Comparison of ENCODE assay signal across 8 cellular contexts in the genomic region with DNA sequence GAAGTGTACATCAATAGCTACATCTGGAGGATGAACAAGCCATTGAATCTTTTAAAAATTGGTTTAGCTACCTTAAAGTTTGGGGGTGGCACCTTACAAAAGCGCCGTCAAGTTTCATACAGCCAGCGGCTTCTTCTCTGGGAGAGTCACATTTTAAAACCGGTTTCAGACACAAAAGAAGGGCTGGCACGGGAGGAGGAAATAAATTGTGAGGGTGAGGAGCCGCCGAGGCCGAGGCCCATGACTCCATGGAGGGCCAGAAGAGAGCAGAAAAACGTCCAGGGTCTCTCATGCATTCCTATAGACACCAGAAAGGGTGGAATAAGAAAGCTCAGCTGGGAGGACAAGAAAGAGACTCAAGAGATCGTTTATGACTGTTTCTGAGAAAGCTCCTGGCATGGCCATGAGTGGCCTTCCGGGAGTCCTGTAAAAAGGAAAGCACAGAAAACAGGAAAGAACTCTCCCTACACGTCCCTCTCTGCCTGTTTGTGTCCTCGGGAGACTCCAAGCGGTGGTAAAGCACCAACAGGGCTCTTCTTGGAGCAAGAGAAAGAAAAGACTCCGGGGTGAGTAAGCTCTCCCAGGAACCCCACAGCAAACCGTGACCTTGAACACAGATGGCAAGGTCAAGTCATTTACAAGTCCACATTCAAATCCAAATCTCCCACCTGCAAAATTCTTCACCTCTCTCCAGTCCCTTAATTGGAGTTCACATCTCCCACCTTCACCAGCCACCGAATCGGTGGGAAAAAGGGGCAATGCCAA. TPM values are rescaled to one million over a fixed set of nuclear protein-coding genes. Genes with fewer than 3 reads are reported as not detected.
A peak's percentile ranks its signal among the peaks of the same experiment; 100 is the strongest.
DNase-seq lines count a peak whose midpoint lies in the region; ATAC-seq and TF ChIP-seq lines count a peak whose summit lies in the region.

No MANE protein-coding gene starts in this region.

- no peaks in the 10 kb centered on the region for H3K79me2 ChIP-seq in OCI-LY1 (ENCODE audit: insufficient read depth, low read length)

- peaks cover 20% of the 10 kb centered on the region for H3K27me3 Mint-ChIP-seq in T-helper 2 cell treated with Interferon-gamma antibody and Interleukin-4, amounts not matched to agents 5 μg/mL and 100 μg/mL, for 36 hours (ENCODE audit: low read depth)
- peaks cover 7 to 11% (median 7%) of the 10 kb centered on the region in 3 donors for H3K27me3 Mint-ChIP-seq in immature natural killer cell (ENCODE audit: low read depth in 3 of 3)

- H3K9me2 ChIP-seq in OCI-LY1 (ENCODE audit: low read depth, low read length), result no peaks in the 10 kb centered on the region

- peak; percentile 54 for ATAC-seq in gastrocnemius medialis
- ATAC-seq in GM21526 (IDR thresholded peaks at IDR 0.05; ENCODE audit: low FRiP score, unreplicated experiment), result no peak
- ATAC-seq in GM18867 (IDR thresholded peaks at IDR 0.05; ENCODE audit: unreplicated experiment), result no peak

- DNase-seq in T-helper 2 cell treated with Interferon-gamma antibody and Interleukin-4, amounts not matched to agents 5 μg/mL and 100 μg/mL, for 36 hours (ENCODE audit: low spot score), result no peak
- no peak for DNase-seq in T-helper 2 cell
- peak in 1 of 2 donors; percentile 34 for DNase-seq in breast epithelium (ENCODE audit: low spot score in 2 of 2)
- no peak for DNase-seq in immature natural killer cell
- DNase-seq in gastrocnemius medialis, result peak; percentile 31 to 59

- no peaks in the 10 kb centered on the region for H3F3A ChIP-seq in OCI-LY1 (ENCODE audit: insufficient read depth, low read length)

- peaks cover 25% of the 10 kb centered on the region for H3K36me3 Mint-ChIP-seq in T-helper 2 cell treated with Interferon-gamma antibody and Interleukin-4, amounts not matched to agents 5 μg/mL and 100 μg/mL, for 36 hours (ENCODE audit: low read depth)
- peaks cover 0 to 6% (median 5%) of the 10 kb centered on the region in 3 donors for H3K36me3 Mint-ChIP-seq in immature natural killer cell

- H4K20me1 ChIP-seq in OCI-LY1 (ENCODE audit: insufficient read depth, low read length), result no peaks in the 10 kb centered on the region

- H3K36me3 ChIP-seq in OCI-LY1 (ENCODE audit: insufficient read depth, low read length) (no peaks in the 10 kb centered on the region; the same call in 1 of the 2 replicates), breast epithelium (no peaks in the 10 kb centered on the region), gastrocnemius medialis (no peaks in the 10 kb centered on the region)

- peak overlapping the region; percentile 89 for H3K4me3 Mint-ChIP-seq in T-helper 2 cell treated with Interferon-gamma antibody and Interleukin-4, amounts not matched to agents 5 μg/mL and 100 μg/mL, for 36 hours
- peak overlapping the region; percentile 85 to 97 (median 93) for H3K4me3 Mint-ChIP-seq in immature natural killer cell

- H3K4me1 ChIP-seq in OCI-LY1 (ENCODE audit: insufficient read depth, low read length, severe bottlenecking) (peaks cover 29% of the 10 kb centered on the region), breast epithelium (peaks cover 4 to 9% of the 10 kb centered on the region in 2 donors), gastrocnemius medialis (peaks cover 36 to 43% of the 10 kb centered on the region in 2 donors)

- peak overlapping the region; percentile 88 for H3K4me2 ChIP-seq in OCI-LY1 (ENCODE audit: low read length)

- H3K27ac Mint-ChIP-seq in T-helper 2 cell treated with Interferon-gamma antibody and Interleukin-4, amounts not matched to agents 5 μg/mL and 100 μg/mL, for 36 hours, result peak overlapping the region; percentile 83
- peak overlapping the region; percentile 87 to 95 (median 91) for H3K27ac Mint-ChIP-seq in immature natural killer cell

- H3K9me3 Mint-ChIP-seq in T-helper 2 cell treated with Interferon-gamma antibody and Interleukin-4, amounts not matched to agents 5 μg/mL and 100 μg/mL, for 36 hours, result no peaks in the 10 kb centered on the region
- H3K9me3 Mint-ChIP-seq in immature natural killer cell, result no peaks in the 10 kb centered on the region

- peak overlapping the region; percentile 65 for H3K4me3 ChIP-seq in OCI-LY1 (ENCODE audit: low read depth, low read length, poor library complexity, severe bottlenecking)
- H3K4me3 ChIP-seq in breast epithelium, result peak overlapping the region; percentile 76 to 98 (median 89)
- peak overlapping the region; percentile 70 to 95 (median 74) for H3K4me3 ChIP-seq in gastrocnemius medialis

- peaks cover 46% of the 10 kb centered on the region for H3K4me1 Mint-ChIP-seq in T-helper 2 cell treated with Interferon-gamma antibody and Interleukin-4, amounts not matched to agents 5 μg/mL and 100 μg/mL, for 36 hours (ENCODE audit: low read depth)
- H3K4me1 Mint-ChIP-seq in immature natural killer cell, result peaks cover 49 to 66% of the 10 kb centered on the region in 2 donors

- H2AFZ ChIP-seq in OCI-LY1 (ENCODE audit: low read length), result no peak overlapping the region

- no peak overlapping the region for H3K27ac ChIP-seq in OCI-LY1 (ENCODE audit: low read depth, low read length, poor library complexity, severe bottlenecking)
- peak overlapping the region; percentile 96 to 97 for H3K27ac ChIP-seq in breast epithelium
- peak overlapping the region; percentile 82 to 98 (median 90) for H3K27ac ChIP-seq in gastrocnemius medialis

- H3K9me3 ChIP-seq in OCI-LY1 (ENCODE audit: low read length) (no peaks in the 10 kb centered on the region), breast epithelium (no peaks in the 10 kb centered on the region), gastrocnemius medialis (no peaks in the 10 kb centered on the region)

- H3K27me3 ChIP-seq in OCI-LY1 (ENCODE audit: insufficient read depth, low read length) (no peaks in the 10 kb centered on the region), breast epithelium (no peaks in the 10 kb centered on the region), gastrocnemius medialis (no peaks in the 10 kb centered on the region)

- in situ Hi-C loops in gastrocnemius medialis (cut with MboI; ENCODE audit: low sequenced_read_pairs in 4 of 4), result loop anchor here in 1 of 4 donors (10.0 kb wide), 1 partner anchor 48 kb away; no protein-coding TSS in a partner anchor

- no peak for TF ChIP-seq POLR2A in breast epithelium (IDR thresholded peaks at IDR 0.05)
- no peak for TF ChIP-seq POLR2A in gastrocnemius medialis (IDR thresholded peaks at IDR 0.05)

- peak overlapping the region; percentile 60; the same call in 1 of the 2 replicates for H3K9ac ChIP-seq in OCI-LY1 (ENCODE audit: low read length)

- intact Hi-C loops in breast epithelium (cut with DNase I; ENCODE audit: low total_unique reads) (loop anchor here (5.0 kb wide), 1 partner anchor 165 kb away; a partner anchor contains a TSS), gastrocnemius medialis (cut with DNase I; ENCODE audit: low total_unique reads) (loop anchor here (1.0 to 10.0 kb wide), 4 partner anchors 13 to 498 kb away; a partner anchor contains a TSS)

- TF ChIP-seq CTCF in OCI-LY1 (IDR thresholded peaks at IDR 0.05; ENCODE audit: low read length) (no peak), breast epithelium (IDR thresholded peaks at IDR 0.05) (no peak), gastrocnemius medialis (IDR thresholded peaks at IDR 0.05 in 4 of 5, conservative IDR thresholded peaks at IDR 0.05 in 1 of 5) (peak in 2 of 5 experiments; percentile 36 to 41)

RNA-seq across cellular contexts. Expression of a gene that starts 1.8 kb away (rescaled TPM):
- 10 to 100 TPM; 12.2 to 24.1 (median 15.4) TPM for total RNA-seq in breast epithelium
- polyA plus RNA-seq in immature natural killer cell, result 10 to 100 TPM; 11.5 to 22.5 (median 15.9) TPM
- total RNA-seq in gastrocnemius medialis, result 10 to 100 TPM in 3 of 4 donors, 1 to 10 TPM in 1; 9.3 to 28.7 (median 20.5) TPM

RNA-seq across cellular contexts. Expression of a gene that starts 13.7 kb away (rescaled TPM):
- total RNA-seq in breast epithelium, result 10 to 100 TPM in 1 of 3 donors, 1 to 10 TPM in 2; 3.6 to 11.6 (median 9.8) TPM
- polyA plus RNA-seq in immature natural killer cell, result 10 to 100 TPM in 1 of 3 donors, 1 to 10 TPM in 2; 8.0 to 15.2 (median 8.1) TPM
- 1 to 10 TPM; 1.7 to 7.6 (median 3.2) TPM for total RNA-seq in gastrocnemius medialis

RNA-seq across cellular contexts. Expression of a gene that starts 40.3 kb away (rescaled TPM):
- total RNA-seq in breast epithelium (10 to 100 TPM in 2 of 3 donors, 1 to 10 TPM in 1; 6.4 to 34.4 (median 14.4) TPM), gastrocnemius medialis (10 to 100 TPM in 1 of 4 donors, 1 to 10 TPM in 3; 1.7 to 12.3 (median 2.4) TPM)
- 1 to 10 TPM; 4.9 to 8.2 (median 6.7) TPM for polyA plus RNA-seq in immature natural killer cell

Comparison
In these comparisons a context has a peak if more than half of its experiments do, and no peak if none do; other contexts are left out.
1. DNase-seq: peak in gastrocnemius medialis (2 of 2); none in T-helper 2 cell treated with Interferon-gamma antibody and Interleukin-4, amounts not matched to agents 5 μg/mL and 100 μg/mL, for 36 hours (single experiment), T-helper 2 cell (0 of 5) and immature natural killer cell (0 of 3).
2. ATAC-seq: peak in gastrocnemius medialis (2 of 2); none in GM21526 (single experiment) and GM18867 (single experiment).
3. Peak in every context shown above with its lines, with median percentiles within 50 percentile points of each other: H3K4me3 ChIP-seq.